10 cellular contexts compared by ENCODE assay signal in genomic region chr19:46408611-46409039, GRCh38. TPM values are rescaled to one million over a fixed set of nuclear protein-coding genes. Genes with fewer than 3 reads are reported as not detected.
A peak's percentile ranks its signal among the peaks of the same experiment; 100 is the strongest.
DNase-seq lines count a peak whose midpoint lies in the region; ATAC-seq, FAIRE-seq and TF ChIP-seq lines count a peak whose summit lies in the region.
"Had no signal": no experiment of that assay in that cellular context is flagged by ENCODE, and none has a peak within 500 bp of the region (broad histone marks: within the 10 kb centered on the region; RNA-seq: fewer than 3 reads in every experiment).

No MANE protein-coding gene starts in this region.

- H3K27ac Mint-ChIP-seq in nephron: peak overlapping the region; percentile 94 to 98 (median 95)
- H3K27ac Mint-ChIP-seq in activated CD4-positive, alpha-beta memory T cell treated with anti-CD3 and anti-CD28 coated beads for 36 hours: no peak overlapping the region
- H3K27ac Mint-ChIP-seq: activated B cell treated with CpG ODN at 0.5 μM for 24 hours; CD4-positive, CD25-positive, alpha-beta regulatory T cell had no signal

- no peak for TF ChIP-seq RAD21 in HepG2 (CRISPR knock-in tag; IDR thresholded peaks at IDR 0.05)

- CTCF ChIA-PET in HepG2 (lab: Yijun Ruan, JAX; ENCODE audit: low intra/inter-chr PET ratio, low total read pairs): no interaction called here
- CTCF ChIA-PET in activated CD4-positive, alpha-beta memory T cell treated with anti-CD3 and anti-CD28 coated beads for 36 hours (lab: Charles Lee): interaction anchor here (0.6 kb wide), 1 partner anchor 28 kb away, joined by 3 read pairs; no protein-coding TSS in a partner anchor

- H3K4me3 ChIP-seq in HepG2 (replicated peaks in 1 of 3; ENCODE audit: insufficient read depth in 1 of 3, low read depth in 2 of 3, low read length in 3 of 3) (peak overlapping the region; percentile 10 to 50 (median 15); a peak in 3 of 6 replicates), right lobe of liver (no peak overlapping the region), aorta (ENCODE audit: low read length in 2 of 2) (no peak overlapping the region)

- intact Hi-C loops in HepG2 (cut with micrococcal nuclease; ENCODE audit: unreplicated experiment): no loop called here
- intact Hi-C loops in right lobe of liver (cut with DNase I): no loop called here
- intact Hi-C loops in aorta (cut with DNase I): no loop called here
- intact Hi-C loops in activated CD4-positive, alpha-beta memory T cell treated with anti-CD3 and anti-CD28 coated beads for 36 hours (cut with micrococcal nuclease): no loop called here

- no peak for TF ChIP-seq POLR2A in HepG2 (IDR thresholded peaks at IDR 0.05; ENCODE audit: insufficient read depth in 1 of 2, low read depth in 2 of 2, low read length in 2 of 2)
- no peak for TF ChIP-seq POLR2A in right lobe of liver (IDR thresholded peaks at IDR 0.05)

- H4K20me1 ChIP-seq in HepG2 (ENCODE audit: insufficient read depth, low read length): no peaks in the 10 kb centered on the region

- H3K9me3 ChIP-seq in HepG2 (ENCODE audit: low read length) (no peaks in the 10 kb centered on the region), right lobe of liver (no peaks in the 10 kb centered on the region), aorta (ENCODE audit: control insufficient read depth, low read length) (no peaks in the 10 kb centered on the region)

- POLR2A ChIA-PET in HepG2 (lab: Yijun Ruan, JAX): no interaction called here
- POLR2A ChIA-PET in activated CD4-positive, alpha-beta memory T cell treated with anti-CD3 and anti-CD28 coated beads for 36 hours (lab: Charles Lee): no interaction called here

- TF ChIP-seq EP300 in HepG2 (IDR thresholded peaks at IDR 0.05; ENCODE audit: low read depth in 2 of 2, low read length in 2 of 2) (no peak), HepG2 (CRISPR knock-in tag; IDR thresholded peaks at IDR 0.05; ENCODE audit: borderline replicate concordance) (no peak)

- peak overlapping the region; percentile 71 for H3K4me2 ChIP-seq in HepG2 (ENCODE audit: low read depth, low read length)

- H3K4me3 Mint-ChIP-seq in nephron: peak overlapping the region; percentile 82 to 83 (median 83)
- H3K4me3 Mint-ChIP-seq in activated CD4-positive, alpha-beta memory T cell treated with anti-CD3 and anti-CD28 coated beads for 36 hours: no peak overlapping the region
- H3K4me3 Mint-ChIP-seq: activated B cell treated with CpG ODN at 0.5 μM for 24 hours had no signal

- DNase-seq in HepG2 (ENCODE audit: low spot score) (peak; percentile 25), right lobe of liver (no peak), glomerular visceral epithelial cell (ENCODE audit: extremely low spot score) (peak; percentile 47), aorta (peak; percentile 87 to 90), NCI-H1092 treated with DMSO at 0.1 percent for 48 hours (lab: John Stamatoyannopoulos, UW) (no peak), T-helper 9 cell (no peak)
- DNase-seq in activated CD4-positive, alpha-beta memory T cell treated with anti-CD3 and anti-CD28 coated beads for 36 hours: no peak
- DNase-seq: activated B cell treated with CpG ODN at 0.5 μM for 24 hours; CD4-positive, CD25-positive, alpha-beta regulatory T cell had no signal

- in situ Hi-C loops in HepG2 (cut with HindIII; ENCODE audit: extremely low pct_ligation_motif_present, low pct_unique_long_range_greater_than_20kb): no loop called here

- H3K27me3 ChIP-seq in HepG2 (ENCODE audit: control insufficient read depth in 1 of 2, insufficient read depth in 2 of 2, low read length in 2 of 2): no peaks in the 10 kb centered on the region
- no peaks in the 10 kb centered on the region for H3K27me3 ChIP-seq in right lobe of liver
- H3K27me3 ChIP-seq in aorta (ENCODE audit: control insufficient read depth in 1 of 2, insufficient read depth in 2 of 2, low read length in 1 of 2): no peaks in the 10 kb centered on the region

- ATAC-seq in HepG2: peak; percentile 9; the same call in 2 of the 3 replicates
- no peak for ATAC-seq in right lobe of liver
- peak; percentile 53 for ATAC-seq in aorta (ENCODE audit: low FRiP score)

- peak overlapping the region; percentile 1 for H2AFZ ChIP-seq in HepG2 (ENCODE audit: low read length)

- H3K27me3 Mint-ChIP-seq in nephron (ENCODE audit: low read depth): no peaks in the 10 kb centered on the region
- peaks cover 71% of the 10 kb centered on the region for H3K27me3 Mint-ChIP-seq in activated CD4-positive, alpha-beta memory T cell treated with anti-CD3 and anti-CD28 coated beads for 36 hours

- H3K27ac ChIP-seq in HepG2 (ENCODE audit: extremely low read length, insufficient read depth, low read length): no peak overlapping the region
- no peak overlapping the region for H3K27ac ChIP-seq in right lobe of liver
- H3K27ac ChIP-seq in aorta (ENCODE audit: low read depth in 1 of 2, low read length in 2 of 2): peak overlapping the region in 1 of 2 donors; percentile 0

- no peaks in the 10 kb centered on the region for H3K79me2 ChIP-seq in HepG2 (ENCODE audit: insufficient read depth, low read length)

- no TSS peak for BruUV-seq in HepG2 (replicated peaks; lab: Mats Ljungman, UMichigan)

- no peaks in the 10 kb centered on the region for H3K36me3 ChIP-seq in HepG2 (replicated peaks in 1 of 2; ENCODE audit: control insufficient read depth in 1 of 2, insufficient read depth in 2 of 2, low read length in 2 of 2)
- no peaks in the 10 kb centered on the region for H3K36me3 ChIP-seq in right lobe of liver
- H3K36me3 ChIP-seq in aorta (ENCODE audit: control insufficient read depth in 1 of 2, insufficient read depth in 2 of 2, low read length in 1 of 2): no peaks in the 10 kb centered on the region

- TF ChIP-seq CTCF in HepG2 (CRISPR knock-in tag; IDR thresholded peaks at IDR 0.05): no peak
- TF ChIP-seq CTCF in right lobe of liver (IDR thresholded peaks at IDR 0.05): no peak
- no peak for TF ChIP-seq CTCF in nephron (IDR thresholded peaks at IDR 0.05; ENCODE audit: unreplicated experiment in 3 of 3)

- H3K9ac ChIP-seq in HepG2 (ENCODE audit: insufficient read depth, low read depth, low read length): no peak overlapping the region

- WGBS in HepG2 (ENCODE audit: low lambda C conversion rate): under 1% methylated on average over 7 of the region's 13 CpGs
- 11% methylated on average over 10 of the region's 13 CpGs for WGBS in right lobe of liver (ENCODE audit: insufficient coverage, low coverage, low lambda C conversion rate, missing lambda C conversion rate)
- WGBS in aorta, 2 donors: 4 to 5% methylated on average over 13 of the region's 13 CpGs

- FAIRE-seq in HepG2 (lab: Jason Lieb, UNC): peak; percentile 32

- H3K4me1 ChIP-seq in HepG2 (ENCODE audit: insufficient read depth, low read length) (peaks cover 32% of the 10 kb centered on the region), right lobe of liver (no peaks in the 10 kb centered on the region), aorta (ENCODE audit: control insufficient read depth in 1 of 2, insufficient read depth in 2 of 2, low read length in 2 of 2) (no peaks in the 10 kb centered on the region)

- no peaks in the 10 kb centered on the region for H3K9me3 Mint-ChIP-seq in nephron
- H3K9me3 Mint-ChIP-seq in activated CD4-positive, alpha-beta memory T cell treated with anti-CD3 and anti-CD28 coated beads for 36 hours: no peaks in the 10 kb centered on the region
- H3K9me3 Mint-ChIP-seq: activated B cell treated with CpG ODN at 0.5 μM for 24 hours had no signal

- peaks cover 63% of the 10 kb centered on the region for H3K4me1 Mint-ChIP-seq in nephron
- peaks cover 15% of the 10 kb centered on the region for H3K4me1 Mint-ChIP-seq in activated CD4-positive, alpha-beta memory T cell treated with anti-CD3 and anti-CD28 coated beads for 36 hours (ENCODE audit: low read depth)

- peaks cover 35% of the 10 kb centered on the region for H3K36me3 Mint-ChIP-seq in nephron (ENCODE audit: low read depth)
- no peaks in the 10 kb centered on the region for H3K36me3 Mint-ChIP-seq in activated CD4-positive, alpha-beta memory T cell treated with anti-CD3 and anti-CD28 coated beads for 36 hours
- H3K36me3 Mint-ChIP-seq: CD4-positive, CD25-positive, alpha-beta regulatory T cell had no signal

RNA-seq across cellular contexts. Expression of gene CCDC8, which starts 4.7 kb away (rescaled TPM):
- total RNA-seq in HepG2 (2016; rRNA removed; fragmentation: Illumina TruSeq; extraction: Trizol) (0.04 TPM in 1 of 2 replicates, not detected in the other), right lobe of liver (under 1 TPM in 5 of 6 experiments, not detected in 1; 0.26 to 0.55 (median 0.44) TPM), aorta (10 to 100 TPM; 18.8 to 25.7 TPM)
- not detected in 2 replicates for total RNA-seq in HepG2 (2016; cell fraction: cytosol; rRNA removed; fragmentation: Illumina TruSeq; extraction: Trizol; ENCODE audit: low read depth)
- total RNA-seq in HepG2 (2016; cell fraction: insoluble cytoplasmic fraction; rRNA removed; fragmentation: Illumina TruSeq; extraction: Trizol): 0.06 TPM in 1 of 2 replicates, not detected in the other
- total RNA-seq in HepG2 (2016; cell fraction: membrane; rRNA removed; fragmentation: Illumina TruSeq; extraction: Trizol): not detected in 2 replicates
- total RNA-seq in HepG2 (2016; cell fraction: nucleus; rRNA removed; fragmentation: Illumina TruSeq; extraction: Trizol): not detected in 2 replicates
- polyA plus RNA-seq in HepG2 (2011; rRNA removed) (not detected in 2 replicates), aorta (10 to 100 TPM in 1 of 2 donors, 1 to 10 TPM in 1; 9.6 to 11.0 TPM)
- not detected in 2 replicates for polyA plus RNA-seq in HepG2 (2011; cell fraction: cytosol; rRNA removed)
- not detected in 2 replicates for polyA plus RNA-seq in HepG2 (2011; cell fraction: nucleus; rRNA removed)
- not detected in 2 replicates for polyA plus RNA-seq in HepG2 (2012)
- polyA plus RNA-seq in HepG2 (2016; cell fraction: cytosol; fragmentation: Illumina TruSeq; extraction: Trizol; ENCODE audit: low read depth): not detected in 2 replicates
- polyA plus RNA-seq in HepG2 (2016; cell fraction: insoluble cytoplasmic fraction; fragmentation: Illumina TruSeq; extraction: Trizol; ENCODE audit: low read depth): not detected in 2 replicates
- polyA plus RNA-seq in HepG2 (2016; cell fraction: membrane; fragmentation: Illumina TruSeq; extraction: Trizol; ENCODE audit: low read depth): not detected in 2 replicates
- not detected in 2 replicates for polyA plus RNA-seq in HepG2 (2016; cell fraction: nucleus; fragmentation: Illumina TruSeq; extraction: Trizol; ENCODE audit: insufficient read depth, low read depth)
- not detected in 2 replicates for polyA minus RNA-seq in HepG2 (2011; rRNA and poly(A)+ RNA removed; ENCODE audit: low replicate concordance)
- polyA minus RNA-seq in HepG2 (2011; cell fraction: cytosol; rRNA and poly(A)+ RNA removed): not detected in 2 replicates
- polyA minus RNA-seq in HepG2 (2011; cell fraction: nucleus; rRNA and poly(A)+ RNA removed): not detected in 2 replicates
- not detected for total RNA-seq in activated CD4-positive, alpha-beta memory T cell treated with anti-CD3 and anti-CD28 coated beads for 36 hours
- total RNA-seq: activated B cell treated with CpG ODN at 0.5 μM for 24 hours; CD4-positive, CD25-positive, alpha-beta regulatory T cell had no signal
- polyA plus RNA-seq: CD4-positive, CD25-positive, alpha-beta regulatory T cell had no signal

RNA-seq across cellular contexts. Expression of gene PNMA8C, which starts 20.1 kb away (rescaled TPM):
- total RNA-seq in HepG2 (2016; rRNA removed; fragmentation: Illumina TruSeq; extraction: Trizol): not detected in 2 replicates
- total RNA-seq in HepG2 (2016; cell fraction: cytosol; rRNA removed; fragmentation: Illumina TruSeq; extraction: Trizol; ENCODE audit: low read depth): not detected in 2 replicates
- total RNA-seq in HepG2 (2016; cell fraction: insoluble cytoplasmic fraction; rRNA removed; fragmentation: Illumina TruSeq; extraction: Trizol): not detected in 2 replicates
- total RNA-seq in HepG2 (2016; cell fraction: membrane; rRNA removed; fragmentation: Illumina TruSeq; extraction: Trizol): not detected in 2 replicates
- total RNA-seq in HepG2 (2016; cell fraction: nucleus; rRNA removed; fragmentation: Illumina TruSeq; extraction: Trizol): not detected in 2 replicates
- polyA plus RNA-seq in HepG2 (2011; rRNA removed): not detected in 2 replicates
- polyA plus RNA-seq in HepG2 (2011; cell fraction: cytosol; rRNA removed): not detected in 2 replicates
- not detected in 2 replicates for polyA plus RNA-seq in HepG2 (2011; cell fraction: nucleus; rRNA removed)
- polyA plus RNA-seq in HepG2 (2012): not detected in 2 replicates
- polyA plus RNA-seq in HepG2 (2016; cell fraction: cytosol; fragmentation: Illumina TruSeq; extraction: Trizol; ENCODE audit: low read depth): not detected in 2 replicates
- not detected in 2 replicates for polyA plus RNA-seq in HepG2 (2016; cell fraction: insoluble cytoplasmic fraction; fragmentation: Illumina TruSeq; extraction: Trizol; ENCODE audit: low read depth)
- not detected in 2 replicates for polyA plus RNA-seq in HepG2 (2016; cell fraction: membrane; fragmentation: Illumina TruSeq; extraction: Trizol; ENCODE audit: low read depth)
- polyA plus RNA-seq in HepG2 (2016; cell fraction: nucleus; fragmentation: Illumina TruSeq; extraction: Trizol; ENCODE audit: insufficient read depth, low read depth): not detected in 2 replicates
- polyA minus RNA-seq in HepG2 (2011; rRNA and poly(A)+ RNA removed; ENCODE audit: low replicate concordance): 0.02 TPM in 1 of 2 replicates, not detected in the other
- polyA minus RNA-seq in HepG2 (2011; cell fraction: cytosol; rRNA and poly(A)+ RNA removed): not detected in 2 replicates
- not detected in 2 replicates for polyA minus RNA-seq in HepG2 (2011; cell fraction: nucleus; rRNA and poly(A)+ RNA removed)
- total RNA-seq in right lobe of liver: not detected
- 1 to 10 TPM; 3.1 to 4.3 TPM for total RNA-seq in aorta
- 1 to 10 TPM; 1.2 to 1.6 TPM for polyA plus RNA-seq in aorta
- total RNA-seq in activated CD4-positive, alpha-beta memory T cell treated with anti-CD3 and anti-CD28 coated beads for 36 hours: not detected
- total RNA-seq: activated B cell treated with CpG ODN at 0.5 μM for 24 hours; CD4-positive, CD25-positive, alpha-beta regulatory T cell had no signal
- polyA plus RNA-seq: CD4-positive, CD25-positive, alpha-beta regulatory T cell had no signal

Comparison
In these comparisons a context has a peak if more than half of its experiments do, and no peak if none do; other contexts are left out.
1. ATAC-seq: peak in HepG2 (single experiment) and aorta (single experiment); none in right lobe of liver (0 of 4).
2. DNase-seq: peak in HepG2 (single experiment), glomerular visceral epithelial cell (single experiment) and aorta (2 of 2); none in right lobe of liver (0 of 3), NCI-H1092 treated with DMSO at 0.1 percent for 48 hours (single experiment), activated CD4-positive, alpha-beta memory T cell treated with anti-CD3 and anti-CD28 coated beads for 36 hours (single experiment) and T-helper 9 cell (single experiment).
3. H3K4me3 ChIP-seq: peak in HepG2 (3 of 3); none in right lobe of liver (0 of 3) and aorta (0 of 2).
4. RNA of gene CCDC8, which starts 4.7 kb away (total RNA-seq): 18.8 to 25.7 TPM in aorta; 0.26 to 0.55 TPM in right lobe of liver, 0.04 to 0.06 TPM in HepG2 and not detected in activated CD4-positive, alpha-beta memory T cell treated with anti-CD3 and anti-CD28 coated beads for 36 hours; every median in the first group is over 10 times any median in the second.